1 cellular context compared by ENCODE assay signal in the genomic region with DNA sequence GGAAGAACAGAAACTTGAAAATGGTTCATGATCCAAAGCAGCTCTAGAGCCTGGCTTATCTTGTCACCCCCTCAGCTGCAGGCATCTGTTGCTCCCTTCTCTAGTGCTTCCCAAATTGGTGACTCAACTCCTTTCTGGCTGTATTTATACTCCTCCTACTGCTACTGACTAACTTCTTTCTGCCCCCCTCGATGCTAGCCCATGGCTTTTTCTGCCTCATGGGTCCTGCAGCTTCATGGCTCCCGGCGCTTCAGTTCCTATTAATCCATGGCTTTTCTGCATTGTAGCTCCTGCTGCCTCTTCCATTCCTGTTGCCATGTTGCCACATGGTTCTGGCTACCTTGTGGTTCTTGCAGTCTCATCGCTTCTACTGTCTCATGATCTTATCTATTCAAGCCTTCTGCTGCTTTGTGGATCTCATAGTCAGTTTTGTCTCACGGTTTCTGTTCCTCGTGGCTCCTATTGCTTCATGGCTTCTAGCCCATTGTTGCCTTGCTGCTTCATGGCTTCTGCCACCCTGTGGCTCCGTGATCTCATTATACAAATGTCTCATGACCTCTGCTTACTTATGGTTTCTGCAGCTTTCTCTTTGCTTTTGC.
TF ChIP-seq lines count a peak whose summit lies in the region.

No MANE protein-coding gene starts in this region.

TF ChIP-seq in A549, 52 proteins besides CTCF, POLR2A, EP300 and RAD21 (continued from another document):
- TF ChIP-seq, protein P1, sequence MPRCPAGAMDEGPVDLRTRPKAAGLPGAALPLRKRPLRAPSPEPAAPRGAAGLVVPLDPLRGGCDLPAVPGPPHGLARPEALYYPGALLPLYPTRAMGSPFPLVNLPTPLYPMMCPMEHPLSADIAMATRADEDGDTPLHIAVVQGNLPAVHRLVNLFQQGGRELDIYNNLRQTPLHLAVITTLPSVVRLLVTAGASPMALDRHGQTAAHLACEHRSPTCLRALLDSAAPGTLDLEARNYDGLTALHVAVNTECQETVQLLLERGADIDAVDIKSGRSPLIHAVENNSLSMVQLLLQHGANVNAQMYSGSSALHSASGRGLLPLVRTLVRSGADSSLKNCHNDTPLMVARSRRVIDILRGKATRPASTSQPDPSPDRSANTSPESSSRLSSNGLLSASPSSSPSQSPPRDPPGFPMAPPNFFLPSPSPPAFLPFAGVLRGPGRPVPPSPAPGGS (IDR thresholded peaks at IDR 0.05) = no peak
- TF ChIP-seq SMC3 (IDR thresholded peaks at IDR 0.05) = no peak
- no peak for TF ChIP-seq HMGXB4 (CRISPR knock-in tag; IDR thresholded peaks at IDR 0.05; ENCODE audit: borderline replicate concordance)
- no peak for TF ChIP-seq FOSB (CRISPR knock-in tag; IDR thresholded peaks at IDR 0.05)
TF ChIP-seq in A549: peak in this region for 0.
